ENCODE assay signal across 1 cellular context in the genomic region with DNA sequence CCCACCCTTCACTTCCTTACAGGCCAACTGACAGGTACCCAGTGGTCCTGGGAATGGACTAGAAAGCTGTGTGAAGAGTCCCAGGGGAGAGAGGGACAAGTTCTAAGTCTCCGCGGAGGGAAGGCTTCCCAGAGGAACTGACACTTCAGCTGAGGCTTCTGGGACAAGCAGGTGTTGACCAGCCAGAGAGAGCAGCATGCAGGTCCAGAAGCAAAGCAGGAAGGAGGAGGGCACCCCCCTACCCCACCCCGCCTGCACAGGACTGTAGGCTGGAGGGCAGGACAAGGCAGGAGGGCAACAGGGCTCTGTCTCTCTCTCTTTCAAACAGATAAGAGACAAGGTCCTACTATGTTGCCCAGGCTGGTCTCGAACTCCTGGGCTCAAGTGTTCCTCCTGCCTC.
A peak's percentile ranks its signal among the peaks of the same experiment; 100 is the strongest.
TF ChIP-seq lines count a peak whose summit lies in the region.

No MANE protein-coding gene starts in this region.

TF ChIP-seq in H1, 55 proteins besides CTCF, POLR2A, EP300 and RAD21:
- no peak for TF ChIP-seq MAX (IDR thresholded peaks at IDR 0.05)
- 0 out of 2 replicates have a peak, but pooled peaks have one; percentile 22 for TF ChIP-seq POLR2AphosphoS5 (IDR thresholded peaks at IDR 0.05; ENCODE audit: low read depth, low read length)
